Comparison of ENCODE assay signal across 9 cellular contexts in genomic region chr3:43879166-43879565, GRCh38.
DNase-seq lines count a peak whose midpoint lies in the region; ATAC-seq and TF ChIP-seq lines count a peak whose summit lies in the region.
"Had no signal": no experiment of that assay in that cellular context is flagged by ENCODE, and none has a peak within 500 bp of the region (broad histone marks: within the 10 kb centered on the region; RNA-seq: fewer than 3 reads in every experiment).

No MANE protein-coding gene starts in this region.

- H3K9me3 Mint-ChIP-seq in activated CD4-positive, alpha-beta memory T cell treated with anti-CD3 and anti-CD28 coated beads, Interleukin-2, amount 10 ng/mL, durations not matched to agents 7 days and 5 days: no peaks in the 10 kb centered on the region
- no peaks in the 10 kb centered on the region for H3K9me3 Mint-ChIP-seq in nephron

- no peaks in the 10 kb centered on the region for H3K4me1 Mint-ChIP-seq in activated CD4-positive, alpha-beta memory T cell treated with anti-CD3 and anti-CD28 coated beads, Interleukin-2, amount 10 ng/mL, durations not matched to agents 7 days and 5 days
- no peaks in the 10 kb centered on the region for H3K4me1 Mint-ChIP-seq in nephron

- POLR2A ChIA-PET in activated CD4-positive, alpha-beta memory T cell treated with anti-CD3 and anti-CD28 coated beads, Interleukin-2, amount 10 ng/mL, durations not matched to agents 7 days and 5 days (lab: Charles Lee): no interaction called here

- no peak overlapping the region for H3K4me3 Mint-ChIP-seq in activated CD4-positive, alpha-beta memory T cell treated with anti-CD3 and anti-CD28 coated beads, Interleukin-2, amount 10 ng/mL, durations not matched to agents 7 days and 5 days
- no peak overlapping the region for H3K4me3 Mint-ChIP-seq in nephron

- peaks cover under 1% of the 10 kb centered on the region for H3K27me3 Mint-ChIP-seq in activated CD4-positive, alpha-beta memory T cell treated with anti-CD3 and anti-CD28 coated beads, Interleukin-2, amount 10 ng/mL, durations not matched to agents 7 days and 5 days
- H3K27me3 Mint-ChIP-seq in nephron (ENCODE audit: low read depth): peaks cover 5% of the 10 kb centered on the region

- DNase-seq in ELR (ENCODE audit: low read depth) (peak; percentile 39), HT1080 (ENCODE audit: low read depth) (peak; percentile 27), mesenteric fat pad (ENCODE audit: low spot score) (no peak)
- DNase-seq in activated CD4-positive, alpha-beta memory T cell treated with anti-CD3 and anti-CD28 coated beads, Interleukin-2, amount 10 ng/mL, durations not matched to agents 7 days and 5 days: peak; percentile 11
- DNase-seq: heart left ventricle had no signal

- CTCF ChIA-PET in activated CD4-positive, alpha-beta memory T cell treated with anti-CD3 and anti-CD28 coated beads, Interleukin-2, amount 10 ng/mL, durations not matched to agents 7 days and 5 days (lab: Charles Lee): no interaction called here

- TF ChIP-seq CTCF in nephron (IDR thresholded peaks at IDR 0.05; ENCODE audit: unreplicated experiment in 3 of 3): peak; percentile 13 to 32 (median 19)

- H3K27ac Mint-ChIP-seq in activated CD4-positive, alpha-beta memory T cell treated with anti-CD3 and anti-CD28 coated beads, Interleukin-2, amount 10 ng/mL, durations not matched to agents 7 days and 5 days: no peak overlapping the region
- H3K27ac Mint-ChIP-seq in nephron: no peak overlapping the region

- H3K36me3 Mint-ChIP-seq in activated CD4-positive, alpha-beta memory T cell treated with anti-CD3 and anti-CD28 coated beads, Interleukin-2, amount 10 ng/mL, durations not matched to agents 7 days and 5 days (ENCODE audit: low read depth): no peaks in the 10 kb centered on the region
- no peaks in the 10 kb centered on the region for H3K36me3 Mint-ChIP-seq in nephron (ENCODE audit: low read depth)

- ATAC-seq in GM21825 (IDR thresholded peaks at IDR 0.05; ENCODE audit: unreplicated experiment): no peak
- ATAC-seq in HG02642 (IDR thresholded peaks at IDR 0.05; ENCODE audit: poor library complexity, unreplicated experiment): no peak
- ATAC-seq in GM21423 (IDR thresholded peaks at IDR 0.05; ENCODE audit: unreplicated experiment): no peak
- ATAC-seq: heart left ventricle had no signal
